ENCODE assay signal across 1 cellular context in genomic region chr6:146985111-146985510, GRCh38.
TF ChIP-seq lines count a peak whose summit lies in the region.

No MANE protein-coding gene starts in this region.

TF ChIP-seq in HCT116, 20 proteins besides CTCF, POLR2A, EP300 and RAD21:
- TF ChIP-seq CEBPB (IDR thresholded peaks at IDR 0.05; ENCODE audit: low read depth) = no peak
- peak; percentile 37 for TF ChIP-seq TCF7L2 (IDR thresholded peaks at IDR 0.05; ENCODE audit: borderline replicate concordance, extremely low read depth, insufficient read depth, insufficient read length)
- no peak for TF ChIP-seq ZNF274 (IDR thresholded peaks at IDR 0.05; ENCODE audit: low read depth, low read length)
TF ChIP-seq in HCT116: peak in this region for 1.
